In genomic region chr13:21061077-21061945, GRCh38 we compare ENCODE assay signal across 8 cellular contexts. TPM values are rescaled to one million over a fixed set of nuclear protein-coding genes. Genes with fewer than 3 reads are reported as not detected.
DNase-seq lines count a peak whose midpoint lies in the region; ATAC-seq and TF ChIP-seq lines count a peak whose summit lies in the region.

Gene LATS2, minus strand, starts transcription at chr13:21061586. Its CDS starts 15,560 bp downstream, at chr13:21046026.

- ATAC-seq in GM18511 (IDR thresholded peaks at IDR 0.05; ENCODE audit: unreplicated experiment): peak; percentile 92
- peak; percentile 84 for ATAC-seq in HG02943 (IDR thresholded peaks at IDR 0.05; ENCODE audit: low read depth, unreplicated experiment)
- ATAC-seq in effector memory CD8-positive, alpha-beta T cell (replicated peaks): peak; percentile 84
- peak; percentile 95 for ATAC-seq in lung (ENCODE audit: insufficient read depth, low FRiP score)

- peak within 1 kb of the TSS; percentile 74 to 85 for H3K4me3 Mint-ChIP-seq in effector memory CD8-positive, alpha-beta T cell

- peaks cover 11 to 17% of the 10 kb centered on the region in 2 donors for H3K27me3 Mint-ChIP-seq in effector memory CD8-positive, alpha-beta T cell

- CTCF ChIA-PET in A673 (lab: Charles Lee): no interaction called here

- H3K27ac ChIP-seq in A673 (ENCODE audit: low read depth, low read length, poor library complexity, severe bottlenecking) (peak within 1 kb of the TSS; percentile 93), lung (ENCODE audit: low read depth in 1 of 2, low read length in 1 of 2) (peak within 1 kb of the TSS; percentile 99 to 100)

- no peak for TF ChIP-seq CTCF in A673 (conservative IDR thresholded peaks at IDR 0.05; ENCODE audit: low read depth, low read length)
- peak; percentile 13 for TF ChIP-seq CTCF in lung (IDR thresholded peaks at IDR 0.05; ENCODE audit: control extremely low read depth, extremely low read depth)

- POLR2A ChIA-PET in A673 (lab: Charles Lee; ENCODE audit: low non-redundant PET): interaction anchor here (0.7 kb wide), 1 partner anchor 13 kb away, joined by 3 read pairs; no protein-coding TSS in a partner anchor

- DNase-seq in A673 (ENCODE audit: low spot score) (peak; percentile 88), NCI-H460 (ENCODE audit: extremely low read depth, low read depth) (peak; percentile 89), lung (ENCODE audit: low spot score) (peak; percentile 96)
- DNase-seq in activated CD8-positive, alpha-beta memory T cell treated with anti-CD3 and anti-CD28 coated beads for 4 hours (ENCODE audit: low read depth in 2 of 2): peak; percentile 48 to 49
- DNase-seq in effector memory CD8-positive, alpha-beta T cell: peak; percentile 51 to 68 (median 67)
- peak; percentile 37 for DNase-seq in stimulated activated CD8-positive, alpha-beta memory T cell treated with anti-CD3 and anti-CD28 coated beads, Interleukin-15, amount 100 ng/mL, for 1 hour (ENCODE audit: low read depth)

- H3K4me1 ChIP-seq in A673 (ENCODE audit: insufficient read depth, low read length, poor library complexity, severe bottlenecking) (peaks cover 22% of the 10 kb centered on the region), lung (ENCODE audit: control insufficient read depth in 2 of 2, insufficient read depth in 2 of 2, low read length in 2 of 2) (peaks cover 6 to 7% of the 10 kb centered on the region in 2 donors)

- H3K36me3 ChIP-seq in A673 (ENCODE audit: insufficient read depth, low read length, poor library complexity, severe bottlenecking) (no peaks in the 10 kb centered on the region), lung (ENCODE audit: control insufficient read depth in 2 of 2, insufficient read depth in 2 of 2, low read length in 2 of 2) (no peaks in the 10 kb centered on the region)

- H3K9me3 Mint-ChIP-seq in effector memory CD8-positive, alpha-beta T cell: no peaks in the 10 kb centered on the region

- H3K27ac Mint-ChIP-seq in effector memory CD8-positive, alpha-beta T cell: peak within 1 kb of the TSS; percentile 61 to 89

- peaks cover 4% of the 10 kb centered on the region for H3K36me3 Mint-ChIP-seq in effector memory CD8-positive, alpha-beta T cell (ENCODE audit: insufficient read depth)

- H3K9me3 ChIP-seq in A673 (ENCODE audit: low read depth, low read length, poor library complexity, severe bottlenecking) (no peaks in the 10 kb centered on the region), lung (ENCODE audit: control insufficient read depth in 2 of 2, insufficient read depth in 1 of 2, low read length in 1 of 2) (no peaks in the 10 kb centered on the region)

- 0 to 1% methylated on average over 58 to 92 of the region's 92 CpGs for WGBS in lung, 2 donors

- H3K4me1 Mint-ChIP-seq in effector memory CD8-positive, alpha-beta T cell (ENCODE audit: low read depth in 2 of 2): peaks cover 4 to 9% of the 10 kb centered on the region in 2 donors

- BruUV-seq in A673 (replicated peaks; lab: Mats Ljungman, UMichigan): no TSS peak

- H3K27me3 ChIP-seq in A673 (replicated peaks; ENCODE audit: insufficient read depth, low read depth, low read length, poor library complexity): no peaks in the 10 kb centered on the region
- H3K27me3 ChIP-seq in lung (ENCODE audit: control insufficient read depth, insufficient read depth): no peaks in the 10 kb centered on the region

- H3K4me3 ChIP-seq in A673 (ENCODE audit: low read depth, low read length, poor library complexity, severe bottlenecking) (peak within 1 kb of the TSS; percentile 99), lung (peak within 1 kb of the TSS; percentile 98)

- intact Hi-C loops in A673 (cut with micrococcal nuclease; ENCODE audit: unreplicated experiment): loop anchor here (5.0 to 10.0 kb wide), 2 partner anchors 73 to 119 kb away; no protein-coding TSS in a partner anchor

RNA-seq across cellular contexts. Expression of gene LATS2, which starts in this region (rescaled TPM):
- 13.1 and 14.2 TPM in 2 replicates for total RNA-seq in A673 (2021)
- 16.7 and 19.1 TPM in 2 replicates for total RNA-seq in NCI-H460 (2014; rRNA removed; shearing (Covaris generic))
- 4.9 and 8.9 TPM in 2 replicates for polyA plus RNA-seq in NCI-H460 (2014; cell fraction: nucleus; rRNA removed)
- 10 to 100 TPM; 29.8 to 37.5 TPM for total RNA-seq in lung
- 10 to 100 TPM in 1 of 2 donors, 1 to 10 TPM in 1; 7.7 to 12.8 TPM for polyA plus RNA-seq in lung

Comparison
In these comparisons a context has a peak if more than half of its experiments do, and no peak if none do; other contexts are left out.
1. Peak in every context shown above with its lines: DNase-seq, ATAC-seq, H3K4me3 ChIP-seq and H3K27ac ChIP-seq.
2. DNase-seq: peak in every context shown above with its lines; median percentile 96 in lung; 89 in NCI-H460; 88 in A673; 67 in effector memory CD8-positive, alpha-beta T cell; 48 in activated CD8-positive, alpha-beta memory T cell treated with anti-CD3 and anti-CD28 coated beads for 4 hours; 37 in stimulated activated CD8-positive, alpha-beta memory T cell treated with anti-CD3 and anti-CD28 coated beads, Interleukin-15, amount 100 ng/mL, for 1 hour.